14 cellular contexts compared by ENCODE assay signal in the genomic region with DNA sequence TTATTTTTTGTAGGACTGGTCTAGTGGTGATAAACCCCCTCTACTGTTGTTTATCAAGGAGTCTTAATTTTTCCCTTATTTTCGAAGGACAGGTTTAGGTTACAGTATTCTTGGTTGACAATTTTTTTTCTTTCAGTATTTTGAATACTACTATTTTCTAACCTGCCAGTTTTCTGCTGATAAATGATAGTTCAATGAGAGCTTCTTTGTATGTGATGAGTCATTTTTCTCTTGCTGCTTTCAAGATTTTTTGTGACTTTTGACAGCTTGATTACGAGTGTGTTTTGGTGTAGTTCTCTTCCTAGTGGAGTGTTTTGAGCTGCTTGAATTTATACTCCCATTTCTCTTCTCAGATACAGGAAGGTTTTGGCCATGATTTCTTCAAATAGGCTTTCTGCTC.
A peak's percentile ranks its signal among the peaks of the same experiment; 100 is the strongest.
DNase-seq lines count a peak whose midpoint lies in the region; ATAC-seq, FAIRE-seq and TF ChIP-seq lines count a peak whose summit lies in the region.
"Had no signal": no experiment of that assay in that cellular context is flagged by ENCODE, and none has a peak within 500 bp of the region (broad histone marks: within the 10 kb centered on the region; RNA-seq: fewer than 3 reads in every experiment).

No MANE protein-coding gene starts in this region.

- no peak overlapping the region for H3K4me3 Mint-ChIP-seq in naive thymus-derived CD8-positive, alpha-beta T cell
- H3K4me3 Mint-ChIP-seq: CD4-positive, alpha-beta memory T cell had no signal

- no peak overlapping the region for H3K4me3 ChIP-seq in A549
- no peak overlapping the region for H3K4me3 ChIP-seq in RWPE2 (ENCODE audit: severe bottlenecking)
- H3K4me3 ChIP-seq: GM12878 had no signal

- H3K36me3 Mint-ChIP-seq in naive thymus-derived CD8-positive, alpha-beta T cell: peaks cover 38 to 58% (median 54%) of the 10 kb centered on the region in 3 donors

- H3K27me3 ChIP-seq in RWPE2 (ENCODE audit: insufficient read depth, poor library complexity, severe bottlenecking): no peaks in the 10 kb centered on the region
- H3K27me3 ChIP-seq: BE2C had no signal

- 92% methylated on average over 2 of the region's 2 CpGs for WGBS in A549 (ENCODE audit: missing lambda C conversion rate)

- H3K4me1 ChIP-seq in A549 (peaks cover 11% of the 10 kb centered on the region; the same call in 1 of the 3 replicates), RWPE2 (ENCODE audit: insufficient read depth, poor library complexity, severe bottlenecking) (peaks cover 19% of the 10 kb centered on the region)
- H3K4me1 ChIP-seq: BE2C had no signal

- ATAC-seq in A549 (no peak), RWPE2 (ENCODE audit: low read depth) (no peak)
- ATAC-seq in naive thymus-derived CD8-positive, alpha-beta T cell: no peak

- no peaks in the 10 kb centered on the region for H3K4me1 Mint-ChIP-seq in naive thymus-derived CD8-positive, alpha-beta T cell

- no peak for TF ChIP-seq RAD21 in A549 (conservative IDR thresholded peaks at IDR 0.05 in 1 of 2, IDR thresholded peaks at IDR 0.05 in 1 of 2)

- DNase-seq in A549 (ENCODE audit: low read depth in 1 of 2, low spot score in 1 of 2): peak in 1 of 2 experiments; percentile 23
- DNase-seq in ELR (ENCODE audit: low read depth): peak; percentile 33
- peak; percentile 22 for DNase-seq in NCI-H226
- no peak for DNase-seq in RWPE2 (ENCODE audit: low spot score)
- DNase-seq in SKM-1 treated with dmso at 0.1 percent for 144 hours (lab: John Stamatoyannopoulos, UW; ENCODE audit: unreplicated experiment): no peak
- DNase-seq in central memory CD4-positive, alpha-beta T cell: no peak
- no peak for DNase-seq in naive thymus-derived CD8-positive, alpha-beta T cell
- DNase-seq in NCI-H510A (lab: John Stamatoyannopoulos, UW): no peak
- DNase-seq: BE2C; CD4-positive, alpha-beta memory T cell; DND-41 had no signal

- FAIRE-seq in A549 (lab: Jason Lieb, UNC): no peak
- FAIRE-seq: H54 had no signal

- POLR2A ChIA-PET in A549 (lab: Yijun Ruan, JAX): no interaction called here
- POLR2A ChIA-PET in naive thymus-derived CD8-positive, alpha-beta T cell (lab: Charles Lee): no interaction called here

- TF ChIP-seq POLR2A in A549 (IDR thresholded peaks at IDR 0.05; ENCODE audit: low read length): no peak

- no peak overlapping the region for H3K4me2 ChIP-seq in A549

- no peak for TF ChIP-seq EP300 in A549 (IDR thresholded peaks at IDR 0.05)

- TF ChIP-seq CTCF in A549 (IDR thresholded peaks at IDR 0.05): no peak
- no peak for TF ChIP-seq CTCF in RWPE2 (IDR thresholded peaks at IDR 0.05; ENCODE audit: poor library complexity, severe bottlenecking)

- peaks cover 5 to 46% (median 19%) of the 10 kb centered on the region in 9 donors for H3K9me3 Mint-ChIP-seq in naive thymus-derived CD8-positive, alpha-beta T cell

- H3K36me3 ChIP-seq in RWPE2 (ENCODE audit: low read depth): peaks cover 93% of the 10 kb centered on the region

- H3K27ac ChIP-seq in A549 (no peak overlapping the region), RWPE2 (ENCODE audit: poor library complexity, severe bottlenecking) (peak overlapping the region; percentile 1)
- H3K27ac ChIP-seq: C4-2B had no signal

- CTCF ChIA-PET in A549 (lab: Yijun Ruan, JAX): interaction anchor here (0.8 to 2.9 kb wide), 12 partner anchors 10 to 246 kb away, joined by 3 to 10 read pairs (median 4); no protein-coding TSS in a partner anchor

- no peaks in the 10 kb centered on the region for H3K27me3 Mint-ChIP-seq in naive thymus-derived CD8-positive, alpha-beta T cell
- H3K27me3 Mint-ChIP-seq: CD4-positive, alpha-beta memory T cell had no signal

- H3K9me3 ChIP-seq in A549 (peaks cover 7% of the 10 kb centered on the region; the same call in 2 of the 3 replicates), RWPE2 (ENCODE audit: severe bottlenecking) (peaks cover 5% of the 10 kb centered on the region)
- H3K9me3 ChIP-seq: BE2C had no signal

- no peak overlapping the region for H3K27ac Mint-ChIP-seq in naive thymus-derived CD8-positive, alpha-beta T cell
- H3K27ac Mint-ChIP-seq: CD4-positive, alpha-beta memory T cell had no signal

TF ChIP-seq in A549, 52 proteins besides CTCF, POLR2A, EP300 and RAD21:
- TF ChIP-seq, protein P1, sequence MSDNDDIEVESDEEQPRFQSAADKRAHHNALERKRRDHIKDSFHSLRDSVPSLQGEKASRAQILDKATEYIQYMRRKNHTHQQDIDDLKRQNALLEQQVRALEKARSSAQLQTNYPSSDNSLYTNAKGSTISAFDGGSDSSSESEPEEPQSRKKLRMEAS (IDR thresholded peaks at IDR 0.05): no peak
- TF ChIP-seq MAFK (IDR thresholded peaks at IDR 0.05; ENCODE audit: partially characterized antibody) (no peak), GATA3 (IDR thresholded peaks at IDR 0.05; ENCODE audit: borderline replicate concordance) (no peak), FOSL2 (IDR thresholded peaks at IDR 0.05) (no peak), FOSL2 (CRISPR knock-in tag; IDR thresholded peaks at IDR 0.05) (peak; percentile 53; the same call in 1 of the 2 replicates)

Comparison
In these comparisons a context has a peak if more than half of its experiments do, and no peak if none do; other contexts are left out.
1. DNase-seq: peak in ELR (single experiment) and NCI-H226 (single experiment); none in RWPE2 (single experiment), SKM-1 treated with dmso at 0.1 percent for 144 hours (single experiment), central memory CD4-positive, alpha-beta T cell (single experiment), naive thymus-derived CD8-positive, alpha-beta T cell (0 of 10) and NCI-H510A (single experiment).